In genomic region chr15:51133140-51133630, GRCh38 we compare ENCODE assay signal across 18 cellular contexts. TPM values are rescaled to one million over a fixed set of nuclear protein-coding genes. Genes with fewer than 3 reads are reported as not detected.
DNase-seq lines count a peak whose midpoint lies in the region; ATAC-seq and TF ChIP-seq lines count a peak whose summit lies in the region.
"Had no signal": no experiment of that assay in that cellular context is flagged by ENCODE, and none has a peak within 500 bp of the region (broad histone marks: within the 10 kb centered on the region; RNA-seq: fewer than 3 reads in every experiment).

No MANE protein-coding gene starts in this region.

- 48 to 55% (median 54%) methylated on average over 5 of the region's 5 CpGs for WGBS in psoas muscle, 3 donors

- POLR2A ChIA-PET in AG04450 (lab: Yijun Ruan, JAX) = interaction anchor here (1.2 kb wide), 1 partner anchor 8 kb away, joined by 4 read pairs; no protein-coding TSS in a partner anchor

- H3K4me1 Mint-ChIP-seq in endothelial cell (ENCODE audit: unreplicated experiment) = no peaks in the 10 kb centered on the region
- no peaks in the 10 kb centered on the region for H3K4me1 Mint-ChIP-seq in activated T-cell treated with anti-CD3 and anti-CD28 coated beads, Interleukin-2, amount 50 U/mL, for 24 hours (ENCODE audit: low read depth)
- H3K4me1 Mint-ChIP-seq: naive thymus-derived CD8-positive, alpha-beta T cell had no signal

- H3K27ac Mint-ChIP-seq in endothelial cell (ENCODE audit: unreplicated experiment) = no peak overlapping the region
- no peak overlapping the region for H3K27ac Mint-ChIP-seq in activated T-cell treated with anti-CD3 and anti-CD28 coated beads, Interleukin-2, amount 50 U/mL, for 24 hours
- H3K27ac Mint-ChIP-seq: activated CD4-positive, alpha-beta memory T cell treated with anti-CD3 and anti-CD28 coated beads for 36 hours; effector memory CD8-positive, alpha-beta T cell; H9; naive thymus-derived CD8-positive, alpha-beta T cell; progenitor cell of endocrine pancreas had no signal

- H3K9me3 ChIP-seq in AG04450 (ENCODE audit: control insufficient read depth, insufficient read depth, low read length) = no peaks in the 10 kb centered on the region
- no peaks in the 10 kb centered on the region for H3K9me3 ChIP-seq in OCI-LY3 (ENCODE audit: insufficient read depth, low read length)
- no peaks in the 10 kb centered on the region for H3K9me3 ChIP-seq in psoas muscle
- H3K9me3 ChIP-seq: Caco-2, Peyer's patch had no signal

- H3K36me3 Mint-ChIP-seq in endothelial cell (ENCODE audit: low read depth, unreplicated experiment) = no peaks in the 10 kb centered on the region
- no peaks in the 10 kb centered on the region for H3K36me3 Mint-ChIP-seq in activated T-cell treated with anti-CD3 and anti-CD28 coated beads, Interleukin-2, amount 50 U/mL, for 24 hours (ENCODE audit: low read depth)
- H3K36me3 Mint-ChIP-seq: activated CD4-positive, alpha-beta memory T cell treated with anti-CD3 and anti-CD28 coated beads for 36 hours; naive thymus-derived CD8-positive, alpha-beta T cell had no signal

- H3K4me3 ChIP-seq in AG04450 (ENCODE audit: low read depth, low read length) = no peak overlapping the region
- no peak overlapping the region for H3K4me3 ChIP-seq in OCI-LY3 (ENCODE audit: low read length)
- no peak overlapping the region for H3K4me3 ChIP-seq in psoas muscle
- H3K4me3 ChIP-seq: Peyer's patch had no signal

- no peaks in the 10 kb centered on the region for H4K20me1 ChIP-seq in OCI-LY3 (ENCODE audit: insufficient read depth, low read length)

- DNase-seq in AG04450 (ENCODE audit: low read depth, low spot score) (no peak), endothelial cell (ENCODE audit: low spot score) (no peak), psoas muscle (no peak), dermis blood vessel endothelial cell (no peak)
- DNase-seq in activated T-cell treated with anti-CD3 and anti-CD28 coated beads, Interleukin-2, amount 50 U/mL, for 24 hours = no peak
- DNase-seq: effector memory CD8-positive, alpha-beta T cell; GDM1; naive thymus-derived CD8-positive, alpha-beta T cell; NCI-H2029; Peyer's patch had no signal

- H3K9ac ChIP-seq in OCI-LY3 (ENCODE audit: low read length) = no peak overlapping the region

- H3K79me2 ChIP-seq in OCI-LY3 (ENCODE audit: low read length) = no peaks in the 10 kb centered on the region

- H3K4me2 ChIP-seq in OCI-LY3 (ENCODE audit: low read length) = no peak overlapping the region

- H3K27me3 ChIP-seq in AG04450 (ENCODE audit: control insufficient read depth, insufficient read depth, low read length) = peaks cover 2% of the 10 kb centered on the region
- no peaks in the 10 kb centered on the region for H3K27me3 ChIP-seq in OCI-LY3 (ENCODE audit: low read depth, low read length)
- no peaks in the 10 kb centered on the region for H3K27me3 ChIP-seq in psoas muscle (ENCODE audit: insufficient read depth in 3 of 3, low read length in 2 of 3)
- H3K27me3 ChIP-seq: Peyer's patch had no signal

- ATAC-seq in psoas muscle (peak in 3 of 4 donors; percentile 19 to 48 (median 45)), HG03159 (IDR thresholded peaks at IDR 0.05; ENCODE audit: unreplicated experiment) (no peak), HG03196 (IDR thresholded peaks at IDR 0.05; ENCODE audit: unreplicated experiment) (no peak)
- ATAC-seq: effector memory CD8-positive, alpha-beta T cell; naive thymus-derived CD8-positive, alpha-beta T cell; stimulated activated naive CD8-positive, alpha-beta T cell treated with anti-CD3 and anti-CD28 coated beads, Interleukin-15, Interleukin-2, amounts not matched to agents 100 U/mL and 50 U/mL, for 24 hours had no signal

- H3K4me1 ChIP-seq in OCI-LY3 (ENCODE audit: low read length) = peaks cover 5% of the 10 kb centered on the region; the same call in 1 of the 2 replicates
- H3K4me1 ChIP-seq in psoas muscle = no peaks in the 10 kb centered on the region
- H3K4me1 ChIP-seq: Caco-2, Peyer's patch had no signal

- H3K27me3 Mint-ChIP-seq in endothelial cell (ENCODE audit: unreplicated experiment) = peaks cover 4% of the 10 kb centered on the region
- peaks cover 13% of the 10 kb centered on the region for H3K27me3 Mint-ChIP-seq in activated T-cell treated with anti-CD3 and anti-CD28 coated beads, Interleukin-2, amount 50 U/mL, for 24 hours

- H3K27ac ChIP-seq in AG04450 (ENCODE audit: low read depth, low read length) (peak overlapping the region; percentile 23), OCI-LY3 (ENCODE audit: low read length) (no peak overlapping the region), psoas muscle (no peak overlapping the region)

- H3K4me3 Mint-ChIP-seq in endothelial cell (ENCODE audit: unreplicated experiment) = no peak overlapping the region
- no peak overlapping the region for H3K4me3 Mint-ChIP-seq in activated T-cell treated with anti-CD3 and anti-CD28 coated beads, Interleukin-2, amount 50 U/mL, for 24 hours
- H3K4me3 Mint-ChIP-seq: activated CD4-positive, alpha-beta memory T cell treated with anti-CD3 and anti-CD28 coated beads for 36 hours; effector memory CD8-positive, alpha-beta T cell; H9; naive thymus-derived CD8-positive, alpha-beta T cell had no signal

- intact Hi-C loops in psoas muscle (cut with DNase I) = no loop called here

- CTCF ChIA-PET in AG04450 (lab: Charles Lee) = interaction anchor here (0.6 to 3.1 kb wide), 45 partner anchors 8 to 368 kb away, joined by 3 to 34 read pairs (median 4); partner anchors contain the start of gene TNFAIP8L3

- H3K9me3 Mint-ChIP-seq in endothelial cell (ENCODE audit: unreplicated experiment) = no peaks in the 10 kb centered on the region
- H3K9me3 Mint-ChIP-seq in activated T-cell treated with anti-CD3 and anti-CD28 coated beads, Interleukin-2, amount 50 U/mL, for 24 hours = no peaks in the 10 kb centered on the region
- H3K9me3 Mint-ChIP-seq: activated CD4-positive, alpha-beta memory T cell treated with anti-CD3 and anti-CD28 coated beads for 36 hours; effector memory CD8-positive, alpha-beta T cell; H9 had no signal

- no peak overlapping the region for H2AFZ ChIP-seq in OCI-LY3 (ENCODE audit: low read depth, low read length)

- H3K36me3 ChIP-seq in OCI-LY3 (replicated peaks; ENCODE audit: low read depth, low read length) (no peaks in the 10 kb centered on the region), psoas muscle (ENCODE audit: insufficient read depth in 1 of 2, low read depth in 1 of 2) (no peaks in the 10 kb centered on the region)
- H3K36me3 ChIP-seq: Peyer's patch had no signal

- TF ChIP-seq CTCF in AG04450 (IDR thresholded peaks at IDR 0.05; ENCODE audit: low read depth, low read length) = no peak
- TF ChIP-seq CTCF in OCI-LY3 (IDR thresholded peaks at IDR 0.05; ENCODE audit: low read depth, low read length) = 0 out of 2 replicates have a peak, but pooled peaks have one; percentile 2
- TF ChIP-seq CTCF in endothelial cell (IDR thresholded peaks at IDR 0.05; ENCODE audit: unreplicated experiment) = peak; percentile 11
- TF ChIP-seq CTCF in psoas muscle (IDR thresholded peaks at IDR 0.05) = no peak

RNA-seq across cellular contexts. Expression of gene TNFAIP8L3, which starts 38.5 kb away (rescaled TPM):
- polyA plus RNA-seq in AG04450 (2011; rRNA removed) (0.30 and 0.36 TPM in 2 replicates), psoas muscle (10 to 100 TPM in 1 of 3 donors, under 1 TPM in 2; 0.52 to 47.3 (median 0.77) TPM)
- polyA minus RNA-seq in AG04450 (2011; rRNA and poly(A)+ RNA removed) = 0.23 and 0.39 TPM in 2 replicates
- total RNA-seq in endothelial cell (ENCODE audit: unreplicated experiment) (0.77 TPM), psoas muscle (10 to 100 TPM in 1 of 4 donors, 1 to 10 TPM in 1, under 1 TPM in 2; 0.61 to 14.1 (median 1.6) TPM), dermis blood vessel endothelial cell (49.9 and 79.0 TPM in 2 replicates)
- total RNA-seq: Caco-2; naive thymus-derived CD8-positive, alpha-beta T cell; progenitor cell of endocrine pancreas had no signal
- polyA plus RNA-seq: naive thymus-derived CD8-positive, alpha-beta T cell had no signal

Comparison
In these comparisons a context has a peak if more than half of its experiments do, and no peak if none do; other contexts are left out.
1. CTCF ChIP-seq: peak in OCI-LY3 (single experiment) and endothelial cell (single experiment); none in AG04450 (single experiment) and psoas muscle (single experiment).
2. ATAC-seq: peak in psoas muscle (3 of 4); none in HG03159 (single experiment) and HG03196 (single experiment).